In genomic region chrX:39162322-39162721, GRCh38 we compare ENCODE assay signal across 8 cellular contexts.
DNase-seq lines count a peak whose midpoint lies in the region; ATAC-seq and TF ChIP-seq lines count a peak whose summit lies in the region.

No MANE protein-coding gene starts in this region.

- no peak for ATAC-seq in GM18519 (IDR thresholded peaks at IDR 0.05; ENCODE audit: low FRiP score, unreplicated experiment)

- no peaks in the 10 kb centered on the region for H3K9me3 Mint-ChIP-seq in HFFc6

- no peaks in the 10 kb centered on the region for H3K36me3 Mint-ChIP-seq in HFFc6 (ENCODE audit: low read depth)

- no peaks in the 10 kb centered on the region for H3K36me3 ChIP-seq in HUES6 (ENCODE audit: control insufficient read depth, insufficient read depth, low read length)

- peaks cover 52% of the 10 kb centered on the region for H3K27me3 ChIP-seq in HUES6 (ENCODE audit: control insufficient read depth, insufficient read depth, low read length)

- H3K4me1 ChIP-seq in HUES6 (ENCODE audit: control insufficient read depth, insufficient read depth, low read length) = peaks cover 13% of the 10 kb centered on the region; the same call in 1 of the 2 replicates

- no peak overlapping the region for H3K27ac ChIP-seq in HUES6 (ENCODE audit: low read depth, low read length)

- no peaks in the 10 kb centered on the region for H3K9me3 ChIP-seq in HUES6 (ENCODE audit: control insufficient read depth, insufficient read depth, low read depth, low read length)

- peaks cover 26% of the 10 kb centered on the region for H3K4me1 Mint-ChIP-seq in HFFc6 (ENCODE audit: low read depth)

- DNase-seq in activated naive CD4-positive, alpha-beta T cell treated with Interleukin-2 at 50 U/mL for 16 hours = peak; percentile 55
- peak; percentile 46 for DNase-seq in iPS-NIHi7 (ENCODE audit: extremely low spot score)
- peak; percentile 65 for DNase-seq in stimulated activated CD8-positive, alpha-beta memory T cell treated with anti-CD3 and anti-CD28 coated beads, Interleukin-4, amount 100 ng/mL, for 48 hours
- no peak for DNase-seq in HFFc6
- DNase-seq in GF-D8 (lab: John Stamatoyannopoulos, UW) = no peak
- no peak for DNase-seq in GM20000 (ENCODE audit: low spot score)

- H3K27ac Mint-ChIP-seq in HFFc6 = no peak overlapping the region

- no peak overlapping the region for H3K4me3 Mint-ChIP-seq in HFFc6

- H3K4me3 ChIP-seq in HUES6 (ENCODE audit: low read depth, low read length) = peak overlapping the region; percentile 59

- peaks cover 10% of the 10 kb centered on the region for H3K27me3 Mint-ChIP-seq in HFFc6 (ENCODE audit: insufficient read depth)

- TF ChIP-seq CTCF in HFFc6 (IDR thresholded peaks at IDR 0.05) (no peak), GM20000 (IDR thresholded peaks at IDR 0.05; ENCODE audit: extremely low read depth, missing control alignments) (no peak)

- H3K9ac ChIP-seq in HUES6 (ENCODE audit: low read length) = no peak overlapping the region

Comparison
In these comparisons a context has a peak if more than half of its experiments do, and no peak if none do; other contexts are left out.
1. DNase-seq: peak in activated naive CD4-positive, alpha-beta T cell treated with Interleukin-2 at 50 U/mL for 16 hours (single experiment), iPS-NIHi7 (single experiment) and stimulated activated CD8-positive, alpha-beta memory T cell treated with anti-CD3 and anti-CD28 coated beads, Interleukin-4, amount 100 ng/mL, for 48 hours (single experiment); none in HFFc6 (single experiment), GF-D8 (single experiment) and GM20000 (single experiment).